21 cellular contexts compared by ENCODE assay signal in genomic region chr6:35896228-35896627, GRCh38. TPM values are rescaled to one million over a fixed set of nuclear protein-coding genes. Genes with fewer than 3 reads are reported as not detected.
DNase-seq lines count a peak whose midpoint lies in the region; ATAC-seq and TF ChIP-seq lines count a peak whose summit lies in the region.
"Had no signal": no experiment of that assay in that cellular context is flagged by ENCODE, and none has a peak within 500 bp of the region (broad histone marks: within the 10 kb centered on the region; RNA-seq: fewer than 3 reads in every experiment).

No MANE protein-coding gene starts in this region.

- DNase-seq in Calu3 (no peak), endodermal cell (no peak), smooth muscle cell (lab: John Stamatoyannopoulos, UW; ENCODE audit: unreplicated experiment) (no peak), NCI-H2196 (lab: John Stamatoyannopoulos, UW; ENCODE audit: unreplicated experiment) (no peak)
- DNase-seq: CD4-positive, CD25-positive, alpha-beta regulatory T cell; DMS53; KG1; MM.1S; NCI-H1417; NCI-H1694; NCI-H2029 treated with DMSO at 0.1 percent for 48 hours; NCI-H510A; NCI-H69; SHP77 had no signal

- 100% methylated on average over 1 of the region's 1 CpG; no CpG with 5 or more reads in 1 of the 2 experiments for WGBS in endodermal cell (ENCODE audit: insufficient coverage in 1 of 2, insufficient read length in 1 of 2), 2 experiments
- WGBS in smooth muscle cell (ENCODE audit: low lambda C conversion rate), result 95% methylated on average over 1 of the region's 1 CpG

- H3F3A ChIP-seq in smooth muscle cell (ENCODE audit: low read depth), result no peaks in the 10 kb centered on the region

- H3K27ac Mint-ChIP-seq in Calu3 (ENCODE audit: unreplicated experiment), result peak overlapping the region; percentile 3
- peak overlapping the region; percentile 40 for H3K27ac Mint-ChIP-seq in endodermal cell

- peaks cover 82% of the 10 kb centered on the region for H3K79me2 ChIP-seq in smooth muscle cell (ENCODE audit: low read depth)

- H3K9me3 ChIP-seq in HUES48 (ENCODE audit: control insufficient read depth, insufficient read depth, low read length), result no peaks in the 10 kb centered on the region
- no peaks in the 10 kb centered on the region for H3K9me3 ChIP-seq in endodermal cell (ENCODE audit: control insufficient read depth, low read length)
- no peaks in the 10 kb centered on the region for H3K9me3 ChIP-seq in smooth muscle cell (replicated peaks; ENCODE audit: low read depth)

- H3K9me3 Mint-ChIP-seq in Calu3 (ENCODE audit: low read depth, unreplicated experiment), result no peaks in the 10 kb centered on the region
- no peaks in the 10 kb centered on the region for H3K9me3 Mint-ChIP-seq in endodermal cell

- H3K4me1 Mint-ChIP-seq in Calu3 (ENCODE audit: low read depth, unreplicated experiment) (peaks cover 31% of the 10 kb centered on the region), endodermal cell (peaks cover 8% of the 10 kb centered on the region)

- no peak overlapping the region for H3K4me2 ChIP-seq in smooth muscle cell
- H3K4me2 ChIP-seq: BLaER1 had no signal

- no peak for TF ChIP-seq CTCF in Calu3 (IDR thresholded peaks at IDR 0.05; ENCODE audit: unreplicated experiment)
- TF ChIP-seq CTCF in endodermal cell (conservative IDR thresholded peaks at IDR 0.05), result no peak
- no peak for TF ChIP-seq CTCF in smooth muscle cell (IDR thresholded peaks at IDR 0.05; ENCODE audit: borderline replicate concordance, insufficient read depth, poor library complexity, severe bottlenecking)

- intact Hi-C loops in Calu3 (cut with micrococcal nuclease; ENCODE audit: unreplicated experiment), result no loop called here

- no peak overlapping the region for H2AFZ ChIP-seq in smooth muscle cell (ENCODE audit: low read depth)

- peak overlapping the region; percentile 5 for H3K4me3 Mint-ChIP-seq in Calu3 (ENCODE audit: low read depth, unreplicated experiment)
- H3K4me3 Mint-ChIP-seq in endodermal cell, result no peak overlapping the region
- H3K4me3 Mint-ChIP-seq: CD4-positive, CD25-positive, alpha-beta regulatory T cell had no signal

- BruUV-seq in Calu3 (replicated peaks; lab: Mats Ljungman, UMichigan), result no TSS peak

- H3K36me3 ChIP-seq in HUES48 (ENCODE audit: control insufficient read depth, insufficient read depth, low read length) (peaks cover 25% of the 10 kb centered on the region), endodermal cell (ENCODE audit: control insufficient read depth, insufficient read depth, low read length) (peaks cover 34% of the 10 kb centered on the region), smooth muscle cell (ENCODE audit: low read depth) (no peaks in the 10 kb centered on the region)

- H3K9ac ChIP-seq in HUES48 (ENCODE audit: low read depth, low read length) (no peak overlapping the region), endodermal cell (ENCODE audit: extremely low read depth, low read length, poor library complexity, severe bottlenecking) (no peak overlapping the region), smooth muscle cell (ENCODE audit: low read depth) (no peak overlapping the region)
- H3K9ac ChIP-seq: BLaER1 had no signal

- H3K27me3 ChIP-seq in HUES48 (ENCODE audit: control insufficient read depth, insufficient read depth, low read length) (no peaks in the 10 kb centered on the region), endodermal cell (ENCODE audit: control insufficient read depth, insufficient read depth, low read length, poor library complexity, severe bottlenecking) (no peaks in the 10 kb centered on the region), smooth muscle cell (ENCODE audit: low read depth) (no peaks in the 10 kb centered on the region)
- H3K27me3 ChIP-seq: BLaER1 had no signal

- H3K36me3 Mint-ChIP-seq in Calu3 (ENCODE audit: insufficient read depth, unreplicated experiment) (peaks cover 13% of the 10 kb centered on the region), endodermal cell (ENCODE audit: low read depth) (peaks cover 41% of the 10 kb centered on the region)

- H4K20me1 ChIP-seq in smooth muscle cell (ENCODE audit: low read depth), result peaks cover 26% of the 10 kb centered on the region

- peaks cover 21% of the 10 kb centered on the region for H3K4me1 ChIP-seq in HUES48 (ENCODE audit: control insufficient read depth, insufficient read depth, low read length)
- no peaks in the 10 kb centered on the region for H3K4me1 ChIP-seq in endodermal cell (ENCODE audit: control insufficient read depth, insufficient read depth, low read length)
- peaks cover 4% of the 10 kb centered on the region for H3K4me1 ChIP-seq in smooth muscle cell (ENCODE audit: low read depth)

- ATAC-seq in HG03095 (IDR thresholded peaks at IDR 0.05; ENCODE audit: unreplicated experiment), result no peak
- no peak for ATAC-seq in GM19035 (IDR thresholded peaks at IDR 0.05; ENCODE audit: unreplicated experiment)
- ATAC-seq: HCT116, Panc1 had no signal

- H3K4me3 ChIP-seq in HUES48 (ENCODE audit: low read depth, low read length) (no peak overlapping the region), endodermal cell (ENCODE audit: low read length) (no peak overlapping the region), smooth muscle cell (no peak overlapping the region)
- H3K4me3 ChIP-seq: BLaER1 had no signal

- CTCF ChIA-PET in Calu3 (lab: Charles Lee), result interaction anchor here (1.0 kb wide), 1 partner anchor 11 kb away, joined by 4 read pairs; no protein-coding TSS in a partner anchor

- H3K27me3 Mint-ChIP-seq in Calu3 (ENCODE audit: unreplicated experiment) (no peaks in the 10 kb centered on the region), endodermal cell (ENCODE audit: insufficient read depth) (no peaks in the 10 kb centered on the region)
- H3K27me3 Mint-ChIP-seq: CD4-positive, CD25-positive, alpha-beta regulatory T cell had no signal

- peak overlapping the region; percentile 6 for H3K27ac ChIP-seq in HUES48 (ENCODE audit: low read depth, low read length)
- H3K27ac ChIP-seq in endodermal cell (ENCODE audit: low read depth, low read length), result no peak overlapping the region
- H3K27ac ChIP-seq in smooth muscle cell (ENCODE audit: low read depth), result peak overlapping the region; percentile 79
- H3K27ac ChIP-seq: BLaER1, RWPE1 had no signal

RNA-seq across cellular contexts. Expression of gene SRPK1, which starts 24.7 kb away (rescaled TPM):
- total RNA-seq in Calu3 (2022) (126 and 138 TPM in 2 replicates), endodermal cell (10 to 100 TPM; 86.2 to 98.5 TPM), smooth muscle cell (45.7 and 57.8 TPM in 2 replicates)
- polyA plus RNA-seq in endodermal cell (2013, experiment 1 of 2), result 56.8 TPM
- 54.6 TPM for polyA plus RNA-seq in endodermal cell (2013, experiment 2 of 2)
- 28.2 and 33.8 TPM in 2 replicates for polyA plus RNA-seq in smooth muscle cell
